15 cellular contexts compared by ENCODE assay signal in the genomic region with DNA sequence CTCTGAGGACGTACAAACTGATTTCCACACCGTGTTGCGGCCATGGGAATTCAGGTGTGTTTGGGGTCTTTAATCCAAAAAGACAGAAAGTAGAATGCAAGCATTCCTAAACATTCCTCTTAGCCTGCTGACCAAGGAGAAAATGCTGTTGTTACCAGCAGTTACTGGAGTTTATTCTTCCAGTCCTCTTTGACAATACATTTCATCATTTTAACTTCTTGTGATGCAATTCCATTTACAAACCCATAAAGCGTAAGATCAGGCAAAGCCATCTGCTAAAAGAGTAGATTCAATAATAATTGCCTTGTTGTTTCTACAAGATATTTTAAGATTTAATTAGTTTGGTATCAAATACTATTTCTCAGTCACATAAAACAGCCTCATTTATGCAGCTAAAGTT.
"Had no signal": no experiment of that assay in that cellular context is flagged by ENCODE, and none has a peak within 500 bp of the region (broad histone marks: within the 10 kb centered on the region; RNA-seq: fewer than 3 reads in every experiment).

No MANE protein-coding gene starts in this region.

- H3K4me1 ChIP-seq: breast epithelium, thyroid gland had no signal

- H3K9me3 ChIP-seq: breast epithelium, thyroid gland had no signal

- H3K36me3 ChIP-seq: breast epithelium, thyroid gland had no signal

- H3K4me3 ChIP-seq: breast epithelium, lung, skin epidermis, thyroid gland had no signal

- DNase-seq: activated CD4-positive, alpha-beta T cell treated with anti-CD3 and anti-CD28 coated beads, Interleukin-2, amount 50 U/mL, for 1 hour; activated effector memory CD4-positive, alpha-beta T cell treated with anti-CD3 and anti-CD28 coated beads, Interleukin-2, amount 50 U/mL, for 16 hours; activated T-cell treated with anti-CD3 and anti-CD28 coated beads, Interleukin-2, amount 50 U/mL, for 1 hour; anterior cingulate cortex; effector CD4-positive, alpha-beta T cell; glutamatergic neuron; left colon; naive thymus-derived CD4-positive, alpha-beta T cell; retina; T-helper 2 cell; thyroid gland had no signal

- H3K9ac ChIP-seq: parathyroid adenoma had no signal

- H3K27ac ChIP-seq: breast epithelium, parathyroid adenoma, skin epidermis, thyroid gland had no signal

- H3K27me3 ChIP-seq: breast epithelium, thyroid gland had no signal
